11 cellular contexts compared by ENCODE assay signal in genomic region chr1:109198043-109198695, GRCh38. TPM values are rescaled to one million over a fixed set of nuclear protein-coding genes. Genes with fewer than 3 reads are reported as not detected.
DNase-seq lines count a peak whose midpoint lies in the region; ATAC-seq and TF ChIP-seq lines count a peak whose summit lies in the region.
"Had no signal": no experiment of that assay in that cellular context is flagged by ENCODE, and none has a peak within 500 bp of the region (broad histone marks: within the 10 kb centered on the region; RNA-seq: fewer than 3 reads in every experiment).

No MANE protein-coding gene starts in this region.

- H3K36me3 ChIP-seq in lower lobe of right lung: no peaks in the 10 kb centered on the region
- H3K36me3 ChIP-seq in prostate gland: no peaks in the 10 kb centered on the region

- intact Hi-C loops in lower lobe of right lung (cut with DNase I): no loop called here
- intact Hi-C loops in prostate gland (cut with DNase I): no loop called here

- H3K4me3 ChIP-seq in lower lobe of right lung (no peak overlapping the region), prostate gland (no peak overlapping the region)

- no peak for TF ChIP-seq CTCF in lower lobe of right lung (IDR thresholded peaks at IDR 0.05)
- TF ChIP-seq CTCF in prostate gland (IDR thresholded peaks at IDR 0.05): no peak

- peaks cover 27% of the 10 kb centered on the region for H3K4me1 ChIP-seq in lower lobe of right lung
- no peaks in the 10 kb centered on the region for H3K4me1 ChIP-seq in prostate gland (replicated peaks)
- H3K4me1 ChIP-seq: parathyroid adenoma had no signal

- no peak for TF ChIP-seq POLR2A in prostate gland (IDR thresholded peaks at IDR 0.05)

- WGBS in prostate gland: 60% methylated on average over 6 of the region's 6 CpGs

- DNase-seq in AG08395 (ENCODE audit: low spot score) (peak; percentile 92), NCI-H69 (lab: John Stamatoyannopoulos, UW) (peak; percentile 5), dedifferentiated amniotic fluid mesenchymal stem cell (ENCODE audit: extremely low spot score) (peak; percentile 51), lower lobe of right lung (no peak), NCI-H1417 treated with DMSO at 0.1 percent for 48 hours (lab: John Stamatoyannopoulos, UW) (no peak), prostate gland (ENCODE audit: low spot score) (no peak), NCI-H345 (lab: John Stamatoyannopoulos, UW) (no peak)
- DNase-seq: CD4-positive, alpha-beta T cell; NCI-H526 treated with DMSO at 0.1 percent for 48 hours had no signal

- peak; percentile 31 to 33 for ATAC-seq in lower lobe of right lung
- no peak for ATAC-seq in GM19395 (IDR thresholded peaks at IDR 0.05; ENCODE audit: unreplicated experiment)

- H3K9me3 ChIP-seq in lower lobe of right lung: no peaks in the 10 kb centered on the region
- no peaks in the 10 kb centered on the region for H3K9me3 ChIP-seq in prostate gland

- H3K27ac ChIP-seq in lower lobe of right lung (no peak overlapping the region), prostate gland (no peak overlapping the region)
- H3K27ac ChIP-seq: parathyroid adenoma had no signal

- H3K27me3 ChIP-seq in lower lobe of right lung (ENCODE audit: low read depth) (no peaks in the 10 kb centered on the region), prostate gland (replicated peaks; ENCODE audit: insufficient read depth) (no peaks in the 10 kb centered on the region)

RNA-seq across cellular contexts. Expression of gene SARS1, which starts 15.5 kb away (rescaled TPM):
- total RNA-seq in lower lobe of right lung (188 TPM), prostate gland (100 to 1,000 TPM; 123 to 132 TPM)

RNA-seq across cellular contexts. Expression of gene CELSR2, which starts 51.2 kb away (rescaled TPM):
- total RNA-seq in lower lobe of right lung (7.2 TPM), prostate gland (100 to 1,000 TPM in 1 of 2 donors, 10 to 100 TPM in 1; 18.8 to 118 TPM)

Comparison
In these comparisons a context has a peak if more than half of its experiments do, and no peak if none do; other contexts are left out.
1. DNase-seq: peak in AG08395 (single experiment), NCI-H69 (single experiment) and dedifferentiated amniotic fluid mesenchymal stem cell (single experiment); none in lower lobe of right lung (single experiment), NCI-H1417 treated with DMSO at 0.1 percent for 48 hours (single experiment), prostate gland (single experiment) and NCI-H345 (single experiment).